ENCODE assay signal across 8 cellular contexts in the genomic region with DNA sequence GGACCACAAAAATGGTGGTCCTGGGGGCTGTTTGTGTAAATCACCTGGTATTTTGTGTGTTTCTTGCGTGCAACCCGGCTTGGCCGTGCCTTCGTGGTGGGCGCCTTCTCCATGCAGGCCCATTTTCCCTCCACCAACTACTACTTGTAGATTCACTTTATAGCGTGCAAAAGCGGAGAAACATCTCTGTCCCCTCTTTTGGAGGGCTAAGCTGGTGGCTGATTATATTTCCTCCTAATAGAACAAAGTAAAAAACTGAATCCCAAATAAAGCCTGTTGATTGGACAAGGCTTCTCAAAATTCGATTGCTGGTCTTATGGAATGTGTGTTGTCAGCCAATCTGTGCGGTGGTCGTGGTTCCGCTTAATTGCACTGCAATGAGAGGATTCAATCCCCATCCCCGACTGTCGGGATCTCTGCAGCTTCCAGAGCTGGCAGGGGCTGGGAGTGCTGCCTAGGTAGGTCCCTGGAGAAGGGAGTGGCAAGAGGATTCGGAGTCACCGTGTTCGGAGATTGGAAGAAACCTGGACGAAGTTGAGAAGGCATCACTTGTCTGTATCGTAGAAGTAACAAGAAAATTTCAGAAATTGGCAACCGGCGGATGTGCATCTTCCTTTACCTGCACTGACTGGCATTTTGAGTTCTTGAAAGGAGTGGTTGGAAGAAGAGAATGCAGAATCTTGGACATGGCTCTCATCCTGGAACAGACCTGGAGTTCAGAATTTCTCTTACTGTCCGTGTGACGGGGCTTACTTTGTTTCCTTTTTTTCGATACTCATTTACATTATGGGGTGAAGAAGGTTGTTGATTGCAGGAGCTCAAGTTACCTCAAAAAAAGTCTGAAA. TPM values are rescaled to one million over a fixed set of nuclear protein-coding genes. Genes with fewer than 3 reads are reported as not detected.
DNase-seq lines count a peak whose midpoint lies in the region; ATAC-seq and TF ChIP-seq lines count a peak whose summit lies in the region.

No MANE protein-coding gene starts in this region.

- peak overlapping the region; percentile 80 for H3K4me2 ChIP-seq in Karpas-422 (ENCODE audit: low read depth, low read length, poor library complexity, severe bottlenecking)
- H3K4me2 ChIP-seq in skeletal muscle satellite cell (ENCODE audit: low read length), result peak overlapping the region; percentile 89

- peaks cover 25% of the 10 kb centered on the region for H3K4me1 ChIP-seq in Karpas-422 (ENCODE audit: low read length)
- H3K4me1 ChIP-seq in adrenal gland (replicated peaks in 1 of 2), result peaks cover 0 to 12% of the 10 kb centered on the region in 2 donors
- peaks cover 12% of the 10 kb centered on the region for H3K4me1 ChIP-seq in iPS-18a (ENCODE audit: control insufficient read depth, low read depth, low read length)
- H3K4me1 ChIP-seq in skeletal muscle satellite cell (ENCODE audit: control insufficient read depth, insufficient read depth, low read length), result peaks cover 10% of the 10 kb centered on the region

- H4K20me1 ChIP-seq in Karpas-422 (ENCODE audit: insufficient read depth, low read depth, low read length), result no peaks in the 10 kb centered on the region

- H2AFZ ChIP-seq in Karpas-422 (ENCODE audit: low read length), result no peak overlapping the region

- H3K27ac ChIP-seq in Karpas-422 (ENCODE audit: low read length) (peak overlapping the region; percentile 69), adrenal gland (peak overlapping the region in 3 of 5 donors; percentile 92 to 95 (median 93)), iPS-18a (ENCODE audit: low read length) (peak overlapping the region; percentile 76)

- H3K9ac ChIP-seq in Karpas-422 (ENCODE audit: low read length), result peak overlapping the region; percentile 91
- peak overlapping the region; percentile 91 for H3K9ac ChIP-seq in iPS-18a (ENCODE audit: low read length)
- peak overlapping the region; percentile 97 for H3K9ac ChIP-seq in skeletal muscle satellite cell (ENCODE audit: low read depth, low read length)

- no peak for TF ChIP-seq POLR2A in adrenal gland (IDR thresholded peaks at IDR 0.05)

- ATAC-seq in HG03039 (IDR thresholded peaks at IDR 0.05; ENCODE audit: unreplicated experiment) (no peak), HG03354 (IDR thresholded peaks at IDR 0.05; ENCODE audit: poor library complexity, severe bottlenecking, unreplicated experiment) (no peak), GM21360 (IDR thresholded peaks at IDR 0.05; ENCODE audit: unreplicated experiment) (no peak)

- intact Hi-C loops in adrenal gland (cut with DNase I), result no loop called here

- DNase-seq in GM12864 (ENCODE audit: low read depth) (no peak), Karpas-422 (peak; percentile 68), adrenal gland (peak in 2 of 7 donors; percentile 13 to 20)

- no peaks in the 10 kb centered on the region for H3K9me2 ChIP-seq in Karpas-422 (replicated peaks; ENCODE audit: insufficient read depth, low read length)

- H3K27me3 ChIP-seq in Karpas-422 (ENCODE audit: low read length), result no peaks in the 10 kb centered on the region
- no peaks in the 10 kb centered on the region for H3K27me3 ChIP-seq in adrenal gland
- no peaks in the 10 kb centered on the region for H3K27me3 ChIP-seq in iPS-18a (ENCODE audit: control insufficient read depth, insufficient read depth, low read length)
- H3K27me3 ChIP-seq in skeletal muscle satellite cell (ENCODE audit: control insufficient read depth, insufficient read depth, low read length), result no peaks in the 10 kb centered on the region

- H3K36me3 ChIP-seq in Karpas-422 (ENCODE audit: insufficient read depth, low read length) (peaks cover 15% of the 10 kb centered on the region), adrenal gland (replicated peaks in 1 of 2) (peaks cover 0 to 9% of the 10 kb centered on the region in 2 donors), iPS-18a (ENCODE audit: control insufficient read depth, low read depth, low read length) (peaks cover 35% of the 10 kb centered on the region), skeletal muscle satellite cell (ENCODE audit: insufficient read depth, low read length) (peaks cover 15% of the 10 kb centered on the region)

- H3K9me3 ChIP-seq in Karpas-422 (ENCODE audit: low read length) (no peaks in the 10 kb centered on the region), adrenal gland (replicated peaks in 1 of 3) (no peaks in the 10 kb centered on the region), iPS-18a (ENCODE audit: control insufficient read depth, low read depth, low read length) (no peaks in the 10 kb centered on the region), skeletal muscle satellite cell (replicated peaks; ENCODE audit: low read length) (no peaks in the 10 kb centered on the region)

- H3K4me3 ChIP-seq in GM12864 (ENCODE audit: low read depth, low read length) (peak overlapping the region; percentile 96), Karpas-422 (ENCODE audit: low read length) (peak overlapping the region; percentile 91), adrenal gland (peak overlapping the region; percentile 58 to 91 (median 84)), iPS-18a (ENCODE audit: low read length) (peak overlapping the region; percentile 94), skeletal muscle satellite cell (ENCODE audit: low read length) (peak overlapping the region; percentile 94)

- peaks cover 61% of the 10 kb centered on the region for H3K79me2 ChIP-seq in Karpas-422 (ENCODE audit: low read length)

- TF ChIP-seq CTCF in GM12864 (IDR thresholded peaks at IDR 0.05; ENCODE audit: low read depth, low read length, missing control alignments), result no peak
- no peak for TF ChIP-seq CTCF in adrenal gland (IDR thresholded peaks at IDR 0.05)

- 32 to 40% (median 34%) methylated on average over 19 to 23 of the region's 23 CpGs for WGBS in adrenal gland, 4 donors

RNA-seq across cellular contexts. Expression of a gene that starts 1.1 kb away (rescaled TPM):
- 13.5 and 19.1 TPM in 2 replicates for total RNA-seq in Karpas-422 (2014; rRNA removed; shearing (Covaris generic); ENCODE audit: low replicate concordance)
- 10 to 100 TPM in 6 of 8 donors, 1 to 10 TPM in 2; 5.4 to 26.1 (median 19.9) TPM for total RNA-seq in adrenal gland
- polyA plus RNA-seq in adrenal gland, result 10 to 100 TPM in 1 of 3 donors, 1 to 10 TPM in 2; 5.5 to 19.7 (median 9.0) TPM
- 11.6 and 16.2 TPM in 2 replicates for total RNA-seq in skeletal muscle satellite cell (2012; rRNA removed)

RNA-seq across cellular contexts. Expression of a gene that starts 41.3 kb away (rescaled TPM):
- total RNA-seq in Karpas-422 (2014; rRNA removed; shearing (Covaris generic); ENCODE audit: low replicate concordance), result 8.3 and 21.7 TPM in 2 replicates
- total RNA-seq in adrenal gland, result 100 to 1,000 TPM in 5 of 8 donors, 10 to 100 TPM in 3; 82.8 to 188 (median 109) TPM
- polyA plus RNA-seq in adrenal gland, result 100 to 1,000 TPM in 2 of 3 donors, 10 to 100 TPM in 1; 96.5 to 121 (median 111) TPM
- 33.0 and 38.0 TPM in 2 replicates for total RNA-seq in skeletal muscle satellite cell (2012; rRNA removed)
